ENCODE assay signal across 35 cellular contexts in genomic region chr1:18654599-18654998, GRCh38. TPM values are rescaled to one million over a fixed set of nuclear protein-coding genes. Genes with fewer than 3 reads are reported as not detected.
"Had no signal": no experiment of that assay in that cellular context is flagged by ENCODE, and none has a peak within 500 bp of the region (broad histone marks: within the 10 kb centered on the region; RNA-seq: fewer than 3 reads in every experiment).

No MANE protein-coding gene starts in this region.

- H3K4me1 ChIP-seq: colonic mucosa, esophagus muscularis mucosa, foreskin keratinocyte, gastroesophageal sphincter, heart left ventricle, psoas muscle, stomach, tibial nerve, upper lobe of left lung had no signal

- H3K4me3 Mint-ChIP-seq: dendritic cell treated with granulocyte-macrophage colony-stimulating factor and Interleukin-4, amounts not matched to agents 40 ng/mL and 50 ng/mL, for 4 days; mesothelial cell of epicardium; nephron had no signal

- H3K4me3 ChIP-seq: colonic mucosa, esophagus muscularis mucosa, gastroesophageal sphincter, heart left ventricle, hepatocyte, mucosa of descending colon, psoas muscle, skin epidermis, stomach, tibial nerve, upper lobe of left lung had no signal

- ATAC-seq: foreskin keratinocyte, gastroesophageal sphincter, heart left ventricle, left lobe of liver, psoas muscle, right cardiac atrium had no signal

- H3K4me1 Mint-ChIP-seq: mesothelial cell of epicardium, naive B cell had no signal

- H3K36me3 Mint-ChIP-seq: mesothelial cell of epicardium, naive B cell had no signal

- H3K4me2 ChIP-seq: hepatocyte had no signal

- H3K36me3 ChIP-seq: colonic mucosa, esophagus muscularis mucosa, gastroesophageal sphincter, heart left ventricle, stomach, tibial nerve, upper lobe of left lung had no signal

- H3K27ac Mint-ChIP-seq: dendritic cell treated with granulocyte-macrophage colony-stimulating factor and Interleukin-4, amounts not matched to agents 40 ng/mL and 50 ng/mL, for 4 days; mesothelial cell of epicardium; naive B cell; nephron had no signal

- H3K9me3 ChIP-seq: colonic mucosa, esophagus muscularis mucosa, gastroesophageal sphincter, heart left ventricle, mucosa of descending colon, psoas muscle, stomach, tibial nerve, upper lobe of left lung had no signal

- H3K9me3 Mint-ChIP-seq: dendritic cell treated with granulocyte-macrophage colony-stimulating factor and Interleukin-4, amounts not matched to agents 40 ng/mL and 50 ng/mL, for 4 days; mesothelial cell of epicardium; nephron had no signal

- H3K79me2 ChIP-seq: hepatocyte had no signal

- DNase-seq: colonic mucosa; effector CD8-positive, alpha-beta T cell; foreskin keratinocyte; heart left ventricle; kidney; mesenchymal stem cell; mucosa of descending colon; naive B cell; nucleus accumbens; psoas muscle; right cardiac atrium; stimulated activated CD4-positive, alpha-beta T cell treated with anti-CD3 and anti-CD28 coated beads, Interleukin-1b, Interleukin-23, amount 100 ng/mL, for 48 hours; stimulated activated CD4-positive, alpha-beta T cell treated with anti-CD3 and anti-CD28 coated beads, Interleukin-4, amount 100 ng/mL, for 1 hour; stimulated activated CD8-positive, alpha-beta memory T cell treated with anti-CD3 and anti-CD28 coated beads, Interleukin-4, amount 100 ng/mL, for 48 hours; stimulated activated naive CD4-positive, alpha-beta T cell treated with Interleukin-2 at 50 U/mL for 16 hours; stomach; upper lobe of left lung had no signal

- H2AFZ ChIP-seq: hepatocyte had no signal

- H3K27ac ChIP-seq: colonic mucosa, esophagus muscularis mucosa, foreskin keratinocyte, gastroesophageal sphincter, heart left ventricle, hepatocyte, psoas muscle, skin epidermis, stomach, tibial nerve, upper lobe of left lung had no signal

RNA-seq across cellular contexts. Expression of gene PAX7, which starts 24.0 kb away (rescaled TPM):
- total RNA-seq: chondrocyte, colonic mucosa, endothelial cell of umbilical vein, epithelial cell of proximal tubule, esophagus muscularis mucosa, fibroblast of lung, foreskin keratinocyte, gastroesophageal sphincter, heart left ventricle, hepatocyte, kidney, left lobe of liver, lung microvascular endothelial cell, mesothelial cell of epicardium, mucosa of descending colon, osteocyte, renal cortical epithelial cell, right cardiac atrium, stomach, subcutaneous adipose tissue, temporal lobe, tibial nerve, upper lobe of left lung had no signal
- polyA plus RNA-seq: endothelial cell of umbilical vein, fibroblast of lung, foreskin keratinocyte, heart left ventricle, hepatocyte, right cardiac atrium, stomach had no signal
